10 cellular contexts compared by ENCODE assay signal in genomic region chr19:8239528-8240273, GRCh38. TPM values are rescaled to one million over a fixed set of nuclear protein-coding genes. Genes with fewer than 3 reads are reported as not detected.
A peak's percentile ranks its signal among the peaks of the same experiment; 100 is the strongest.
DNase-seq lines count a peak whose midpoint lies in the region; ATAC-seq, FAIRE-seq and TF ChIP-seq lines count a peak whose summit lies in the region.
"Had no signal": no experiment of that assay in that cellular context is flagged by ENCODE, and none has a peak within 500 bp of the region (broad histone marks: within the 10 kb centered on the region; RNA-seq: fewer than 3 reads in every experiment).

No MANE protein-coding gene starts in this region.

- H3K4me1 Mint-ChIP-seq in CD14-positive monocyte, result peaks cover 45% of the 10 kb centered on the region

- H3K9me3 ChIP-seq in HUES48 (ENCODE audit: control insufficient read depth, insufficient read depth, low read length), result no peaks in the 10 kb centered on the region
- peaks cover 4% of the 10 kb centered on the region for H3K9me3 ChIP-seq in osteoblast (ENCODE audit: low read depth, low read length)
- H3K9me3 ChIP-seq in gastrocnemius medialis, result no peaks in the 10 kb centered on the region

- H3K36me3 Mint-ChIP-seq in CD14-positive monocyte, result peaks cover 13 to 18% of the 10 kb centered on the region in 2 donors

- H3K79me2 ChIP-seq in osteoblast (ENCODE audit: insufficient read depth, low read length), result no peaks in the 10 kb centered on the region

- H3K4me2 ChIP-seq in osteoblast (ENCODE audit: insufficient read depth, low read length), result peak overlapping the region; percentile 50

- peaks cover 16 to 35% (median 26%) of the 10 kb centered on the region in 7 donors for H3K9me3 Mint-ChIP-seq in CD14-positive monocyte

- no peak overlapping the region for H3K9ac ChIP-seq in HUES48 (ENCODE audit: low read depth, low read length)

- no peak for ATAC-seq in gastrocnemius medialis

- H3K4me1 ChIP-seq in HUES48 (ENCODE audit: control insufficient read depth, insufficient read depth, low read length) (peaks cover 11% of the 10 kb centered on the region), osteoblast (ENCODE audit: insufficient read depth, low read length) (peaks cover 13% of the 10 kb centered on the region), gastrocnemius medialis (peaks cover 4 to 9% of the 10 kb centered on the region in 2 donors)

- no peaks in the 10 kb centered on the region for H3K27me3 ChIP-seq in HUES48 (ENCODE audit: control insufficient read depth, insufficient read depth, low read length)
- no peaks in the 10 kb centered on the region for H3K27me3 ChIP-seq in dorsolateral prefrontal cortex
- no peaks in the 10 kb centered on the region for H3K27me3 ChIP-seq in osteoblast (ENCODE audit: insufficient read depth, low read length)
- H3K27me3 ChIP-seq in gastrocnemius medialis, result no peaks in the 10 kb centered on the region
- H3K27me3 ChIP-seq: MG63 had no signal

- H3K27ac Mint-ChIP-seq in CD14-positive monocyte, result peak overlapping the region in 3 of 7 donors; percentile 15 to 71 (median 29)

- H3K27ac ChIP-seq in HUES48 (ENCODE audit: low read depth, low read length), result peak overlapping the region; percentile 82
- peak overlapping the region in 58 of 59 donors; percentile 70 to 98 (median 94) for H3K27ac ChIP-seq in dorsolateral prefrontal cortex
- no peak overlapping the region for H3K27ac ChIP-seq in osteoblast (ENCODE audit: low read depth, low read length)
- H3K27ac ChIP-seq in gastrocnemius medialis, result peak overlapping the region in 1 of 4 donors; percentile 70

- in situ Hi-C loops in gastrocnemius medialis (cut with MboI; ENCODE audit: low sequenced_read_pairs in 4 of 4), result no loop called here

- no peak for DNase-seq in CD14-positive monocyte (ENCODE audit: low spot score)
- no peak for DNase-seq in dorsolateral prefrontal cortex
- peak; percentile 71 for DNase-seq in osteoblast (ENCODE audit: insufficient read length, low spot score, missing footprints)
- DNase-seq in NCI-H2171 (lab: John Stamatoyannopoulos, UW), result no peak
- DNase-seq in NCI-H1048 (lab: John Stamatoyannopoulos, UW), result no peak
- no peak for DNase-seq in GM12891 (ENCODE audit: insufficient read length, low spot score)
- DNase-seq in gastrocnemius medialis, result no peak

- H3K36me3 ChIP-seq in HUES48 (ENCODE audit: control insufficient read depth, insufficient read depth, low read length), result no peaks in the 10 kb centered on the region; the same call in 1 of the 2 replicates
- H3K36me3 ChIP-seq in osteoblast (ENCODE audit: insufficient read depth, low read length), result no peaks in the 10 kb centered on the region
- no peaks in the 10 kb centered on the region for H3K36me3 ChIP-seq in gastrocnemius medialis
- H3K36me3 ChIP-seq: MG63 had no signal

- no peak for FAIRE-seq in GM12891 (lab: Jason Lieb, UNC)
- FAIRE-seq: islet of Langerhans had no signal

- TF ChIP-seq CTCF in CD14-positive monocyte (IDR thresholded peaks at IDR 0.05) (no peak), dorsolateral prefrontal cortex (IDR thresholded peaks at IDR 0.05 in 54 of 56, conservative IDR thresholded peaks at IDR 0.05 in 2 of 56; ENCODE audit: low read depth in 1 of 56, partially characterized antibody in 56 of 56) (no peak), osteoblast (IDR thresholded peaks at IDR 0.05; ENCODE audit: extremely low read depth, low read depth, low read length) (no peak), gastrocnemius medialis (IDR thresholded peaks at IDR 0.05 in 4 of 5, conservative IDR thresholded peaks at IDR 0.05 in 1 of 5) (no peak)

- intact Hi-C loops in CD14-positive monocyte (cut with micrococcal nuclease), result loop anchor here in 1 of 2 donors (5.0 kb wide), 1 partner anchor 52 kb away; no protein-coding TSS in a partner anchor
- intact Hi-C loops in dorsolateral prefrontal cortex (cut with DNase I), result no loop called here
- intact Hi-C loops in gastrocnemius medialis (cut with DNase I; ENCODE audit: low total_unique reads), result no loop called here

- peaks cover 27 to 56% (median 29%) of the 10 kb centered on the region in 3 donors for H3K27me3 Mint-ChIP-seq in CD14-positive monocyte (ENCODE audit: low read depth in 3 of 3)

- no peak overlapping the region for H2AFZ ChIP-seq in osteoblast (ENCODE audit: low read length)

- H3K4me3 ChIP-seq in HUES48 (ENCODE audit: low read depth, low read length), result no peak overlapping the region
- peak overlapping the region in 13 of 59 donors; percentile 4 to 55 (median 34) for H3K4me3 ChIP-seq in dorsolateral prefrontal cortex
- H3K4me3 ChIP-seq in osteoblast (ENCODE audit: insufficient read depth, low read length), result no peak overlapping the region
- H3K4me3 ChIP-seq in gastrocnemius medialis, result no peak overlapping the region
- H3K4me3 ChIP-seq: MG63 had no signal

- H4K20me1 ChIP-seq in osteoblast (ENCODE audit: insufficient read depth, low read length), result no peaks in the 10 kb centered on the region

- TF ChIP-seq POLR2A in GM12891 (IDR thresholded peaks at IDR 0.05; ENCODE audit: low read depth, low read length) (no peak), gastrocnemius medialis (IDR thresholded peaks at IDR 0.05) (no peak)

- peak overlapping the region; percentile 21 to 87 for H3K4me3 Mint-ChIP-seq in CD14-positive monocyte

TF ChIP-seq in GM12891, 5 proteins besides CTCF, POLR2A, EP300 and RAD21:
- TF ChIP-seq PAX5 (IDR thresholded peaks at IDR 0.05; ENCODE audit: insufficient read depth, low read length, severe bottlenecking) (no peak), TAF1 (IDR thresholded peaks at IDR 0.05; ENCODE audit: low read depth, low read length) (no peak), SPI1 (IDR thresholded peaks at IDR 0.05; ENCODE audit: low read depth, low read length) (no peak), POLR2AphosphoS5 (IDR thresholded peaks at IDR 0.05; ENCODE audit: low read depth, low read length) (no peak), POU2F2 (IDR thresholded peaks at IDR 0.05; ENCODE audit: low read depth, low read length) (no peak)
TF ChIP-seq in GM12891: peak in this region for 0.

RNA-seq across cellular contexts. Expression of gene CERS4, which starts 30.5 kb away (rescaled TPM):
- 10 to 100 TPM; 12.0 to 12.1 TPM for polyA plus RNA-seq in CD14-positive monocyte
- total RNA-seq in dorsolateral prefrontal cortex (100 to 1,000 TPM in 54 of 120 experiments, 10 to 100 TPM in 66; 53.5 to 155 (median 97.3) TPM), osteoblast (1.5 and 4.0 TPM in 2 replicates), gastrocnemius medialis (1 to 10 TPM; 2.1 to 4.0 (median 2.7) TPM)
- polyA plus RNA-seq in GM12891 (2012; ENCODE audit: low read depth, missing spikeins), result 33.2 TPM

Comparison
In these comparisons a context has a peak if more than half of its experiments do, and no peak if none do; other contexts are left out.
1. RNA of gene CERS4, which starts 30.5 kb away (total RNA-seq): 53.5 to 155 TPM in dorsolateral prefrontal cortex; 1.5 to 4.0 TPM in osteoblast and 2.1 to 4.0 TPM in gastrocnemius medialis; every median in the first group is over 10 times any median in the second.